In the genomic region with DNA sequence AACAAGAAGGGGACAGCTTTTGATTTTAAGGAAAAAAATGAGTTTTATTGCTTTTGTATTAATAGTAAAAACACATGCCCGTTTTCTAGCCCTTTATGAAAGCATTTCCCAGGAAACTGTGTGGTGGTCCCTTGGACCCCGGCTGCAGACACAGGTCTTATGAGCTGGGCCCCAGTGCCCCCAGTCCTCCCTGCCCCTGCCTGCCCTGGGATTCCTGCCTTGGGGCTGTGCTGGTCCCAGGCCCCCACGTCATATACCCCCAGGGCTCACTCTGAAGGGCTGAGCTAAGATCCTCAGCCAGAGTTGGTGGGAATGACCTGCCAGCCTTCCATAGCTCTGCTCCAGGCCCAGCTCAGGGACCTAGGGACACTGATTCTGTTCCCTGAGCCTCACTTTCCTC, we compare ENCODE assay signal across 19 cellular contexts. TPM values are rescaled to one million over a fixed set of nuclear protein-coding genes. Genes with fewer than 3 reads are reported as not detected.
DNase-seq lines count a peak whose midpoint lies in the region; ATAC-seq, FAIRE-seq and TF ChIP-seq lines count a peak whose summit lies in the region.
"Had no signal": no experiment of that assay in that cellular context is flagged by ENCODE, and none has a peak within 500 bp of the region (broad histone marks: within the 10 kb centered on the region; RNA-seq: fewer than 3 reads in every experiment).

No MANE protein-coding gene starts in this region.

- FAIRE-seq in HepG2 (lab: Jason Lieb, UNC), result no peak
- FAIRE-seq: GM12878, GM18507, H54 had no signal

- no peak for ATAC-seq in HepG2
- ATAC-seq: GM12878 had no signal

- H4K20me1 ChIP-seq in HepG2 (ENCODE audit: insufficient read depth, low read length), result peaks cover 22% of the 10 kb centered on the region

- H3K9ac ChIP-seq in HepG2 (ENCODE audit: insufficient read depth, low read depth, low read length), result no peak overlapping the region
- H3K9ac ChIP-seq: GM23248 had no signal

- no peaks in the 10 kb centered on the region for H3K79me2 ChIP-seq in HepG2 (ENCODE audit: insufficient read depth, low read length)

- BruUV-seq in HepG2 (replicated peaks; lab: Mats Ljungman, UMichigan), result TSS peak; percentile 43

- no peaks in the 10 kb centered on the region for H3K27me3 ChIP-seq in cardiac muscle cell
- H3K27me3 ChIP-seq in left ventricle myocardium inferior (ENCODE audit: low read depth), result no peaks in the 10 kb centered on the region
- no peaks in the 10 kb centered on the region for H3K27me3 ChIP-seq in HepG2 (ENCODE audit: control insufficient read depth in 1 of 2, insufficient read depth in 2 of 2, low read length in 2 of 2)
- no peaks in the 10 kb centered on the region for H3K27me3 ChIP-seq in spleen (replicated peaks in 1 of 7)

- no peak for TF ChIP-seq CTCF in cardiac muscle cell (IDR thresholded peaks at IDR 0.05; ENCODE audit: low read depth, low read length)
- no peak for TF ChIP-seq CTCF in left ventricle myocardium inferior (IDR thresholded peaks at IDR 0.05; ENCODE audit: borderline replicate concordance)
- no peak for TF ChIP-seq CTCF in RWPE1 (conservative IDR thresholded peaks at IDR 0.05; ENCODE audit: low read depth)
- no peak for TF ChIP-seq CTCF in HepG2 (CRISPR knock-in tag; IDR thresholded peaks at IDR 0.05)
- TF ChIP-seq CTCF in spleen (IDR thresholded peaks at IDR 0.05 in 8 of 11, conservative IDR thresholded peaks at IDR 0.05 in 3 of 11), result peak in 1 of 11 experiments; percentile 8

- TF ChIP-seq POLR2A in HepG2 (IDR thresholded peaks at IDR 0.05; ENCODE audit: insufficient read depth in 1 of 2, low read depth in 2 of 2, low read length in 2 of 2), result 0 out of 4 replicates have a peak, but pooled peaks of 1 of the 2 experiments have one; percentile 3
- TF ChIP-seq POLR2A in spleen (IDR thresholded peaks at IDR 0.05), result no peak

- H3K4me3 ChIP-seq in cardiac muscle cell, result no peak overlapping the region
- H3K4me3 ChIP-seq in left ventricle myocardium inferior, result no peak overlapping the region
- no peak overlapping the region for H3K4me3 ChIP-seq in HepG2 (replicated peaks in 1 of 3; ENCODE audit: insufficient read depth in 1 of 3, low read depth in 2 of 3, low read length in 3 of 3)
- H3K4me3 ChIP-seq in spleen, result no peak overlapping the region
- H3K4me3 ChIP-seq: GM12878, GM23248 had no signal

- H3K9me3 Mint-ChIP-seq in T-helper 2 cell treated with Interferon-gamma antibody and Interleukin-4, amounts not matched to agents 5 μg/mL and 100 μg/mL, for 36 hours, result no peaks in the 10 kb centered on the region
- H3K9me3 Mint-ChIP-seq: CD4-positive, alpha-beta T cell had no signal

- no peak overlapping the region for H3K4me2 ChIP-seq in HepG2 (ENCODE audit: low read depth, low read length)

- WGBS in HepG2 (ENCODE audit: low lambda C conversion rate), result 97% methylated on average over 3 of the region's 3 CpGs
- 91 to 99% (median 93%) methylated on average over 3 of the region's 3 CpGs for WGBS in spleen, 5 donors

- no peak overlapping the region for H2AFZ ChIP-seq in HepG2 (ENCODE audit: low read length)
- H2AFZ ChIP-seq: GM23248 had no signal

- DNase-seq in cardiac muscle cell (ENCODE audit: low read depth in 1 of 2, low spot score in 1 of 2), result no peak
- no peak for DNase-seq in left ventricle myocardium inferior
- no peak for DNase-seq in RWPE1 (ENCODE audit: low spot score)
- no peak for DNase-seq in HepG2 (ENCODE audit: low spot score)
- peak; percentile 41 for DNase-seq in spleen
- no peak for DNase-seq in NCI-H446 treated with DMSO at 0.1 percent for 48 hours (lab: John Stamatoyannopoulos, UW)
- no peak for DNase-seq in T1000 (lab: John Stamatoyannopoulos, UW)
- DNase-seq in T-helper 2 cell treated with Interferon-gamma antibody and Interleukin-4, amounts not matched to agents 5 μg/mL and 100 μg/mL, for 36 hours (ENCODE audit: low spot score), result no peak
- DNase-seq: ACHN; C1 segment of cervical spinal cord; Calu3; CD4-positive, alpha-beta T cell; DMS 273 treated with DMSO at 0.1 percent for 48 hours; DMS79; GM23248 had no signal

- POLR2A ChIA-PET in RWPE1 (lab: Yijun Ruan, JAX; ENCODE audit: low non-redundant PET), result no interaction called here
- POLR2A ChIA-PET in HepG2 (lab: Yijun Ruan, JAX), result no interaction called here

- H3K27ac Mint-ChIP-seq in T-helper 2 cell treated with Interferon-gamma antibody and Interleukin-4, amounts not matched to agents 5 μg/mL and 100 μg/mL, for 36 hours, result no peak overlapping the region
- H3K27ac Mint-ChIP-seq: B cell; CD4-positive, alpha-beta T cell had no signal

- H3K27me3 Mint-ChIP-seq in T-helper 2 cell treated with Interferon-gamma antibody and Interleukin-4, amounts not matched to agents 5 μg/mL and 100 μg/mL, for 36 hours (ENCODE audit: low read depth), result no peaks in the 10 kb centered on the region
- H3K27me3 Mint-ChIP-seq: B cell; CD4-positive, alpha-beta T cell had no signal

- no peak overlapping the region for H3K4me3 Mint-ChIP-seq in T-helper 2 cell treated with Interferon-gamma antibody and Interleukin-4, amounts not matched to agents 5 μg/mL and 100 μg/mL, for 36 hours
- H3K4me3 Mint-ChIP-seq: B cell; CD4-positive, alpha-beta T cell had no signal

- no peaks in the 10 kb centered on the region for H3K9me3 ChIP-seq in cardiac muscle cell (ENCODE audit: low read depth)
- no peaks in the 10 kb centered on the region for H3K9me3 ChIP-seq in left ventricle myocardium inferior (replicated peaks)
- no peaks in the 10 kb centered on the region for H3K9me3 ChIP-seq in HepG2 (ENCODE audit: low read length)
- H3K9me3 ChIP-seq in spleen, result no peaks in the 10 kb centered on the region

- in situ Hi-C loops in HepG2 (cut with HindIII; ENCODE audit: extremely low pct_ligation_motif_present, low pct_unique_long_range_greater_than_20kb), result loop anchor here (5.0 kb wide), 1 partner anchor 59 kb away; no protein-coding TSS in a partner anchor

- TF ChIP-seq EP300 in HepG2 (IDR thresholded peaks at IDR 0.05; ENCODE audit: low read depth in 2 of 2, low read length in 2 of 2) (no peak), HepG2 (CRISPR knock-in tag; IDR thresholded peaks at IDR 0.05; ENCODE audit: borderline replicate concordance) (no peak)

- no peak for TF ChIP-seq RAD21 in HepG2 (CRISPR knock-in tag; IDR thresholded peaks at IDR 0.05)

- intact Hi-C loops in left ventricle myocardium inferior (cut with micrococcal nuclease) (no loop called here), HepG2 (cut with micrococcal nuclease; ENCODE audit: unreplicated experiment) (no loop called here), spleen (cut with DNase I; ENCODE audit: low total_unique reads) (no loop called here)

- H3K4me1 Mint-ChIP-seq in T-helper 2 cell treated with Interferon-gamma antibody and Interleukin-4, amounts not matched to agents 5 μg/mL and 100 μg/mL, for 36 hours (ENCODE audit: low read depth), result peaks cover 3% of the 10 kb centered on the region

- H3K27ac ChIP-seq in cardiac muscle cell, result peak overlapping the region; percentile 86
- H3K27ac ChIP-seq in left ventricle myocardium inferior (replicated peaks), result no peak overlapping the region
- H3K27ac ChIP-seq in RWPE1, result 0 out of 2 replicates have a peak overlapping the region, but pooled peaks have one; percentile 19
- no peak overlapping the region for H3K27ac ChIP-seq in HepG2 (ENCODE audit: extremely low read length, insufficient read depth, low read length)
- no peak overlapping the region for H3K27ac ChIP-seq in spleen
- H3K27ac ChIP-seq: GM23248 had no signal

- H3K36me3 Mint-ChIP-seq in T-helper 2 cell treated with Interferon-gamma antibody and Interleukin-4, amounts not matched to agents 5 μg/mL and 100 μg/mL, for 36 hours (ENCODE audit: low read depth), result peaks cover 26% of the 10 kb centered on the region

- H3K4me1 ChIP-seq in cardiac muscle cell (ENCODE audit: low read depth) (peaks cover 15% of the 10 kb centered on the region), left ventricle myocardium inferior (peaks cover 30% of the 10 kb centered on the region), HepG2 (ENCODE audit: insufficient read depth, low read length) (no peaks in the 10 kb centered on the region), spleen (peaks cover 0 to 24% (median 5%) of the 10 kb centered on the region in 6 donors)

- H3K36me3 ChIP-seq in cardiac muscle cell, result peaks cover 60% of the 10 kb centered on the region
- H3K36me3 ChIP-seq in left ventricle myocardium inferior, result peaks cover 68% of the 10 kb centered on the region
- H3K36me3 ChIP-seq in HepG2 (replicated peaks in 1 of 2; ENCODE audit: control insufficient read depth in 1 of 2, insufficient read depth in 2 of 2, low read length in 2 of 2), result peaks cover 59 to 94% of the 10 kb centered on the region in 2 experiments
- H3K36me3 ChIP-seq in spleen, result peaks cover 4 to 97% (median 80%) of the 10 kb centered on the region in 6 donors

- CTCF ChIA-PET in RWPE1 (lab: Yijun Ruan, JAX), result interaction anchor here (0.6 to 0.7 kb wide), 2 partner anchors 14 to 249 kb away, joined by 3 read pairs; no protein-coding TSS in a partner anchor
- CTCF ChIA-PET in HepG2 (lab: Yijun Ruan, JAX; ENCODE audit: low intra/inter-chr PET ratio, low total read pairs), result no interaction called here

RNA-seq across cellular contexts. Expression of a gene that starts 30.8 kb away (rescaled TPM):
- total RNA-seq in cardiac muscle cell (8.9 and 17.9 TPM in 2 replicates), left ventricle myocardium inferior (0.44 TPM), HepG2 (2016; rRNA removed; fragmentation: Illumina TruSeq; extraction: Trizol) (48.3 and 61.7 TPM in 2 replicates), spleen (1 to 10 TPM; 1.0 to 7.0 (median 2.3) TPM)
- polyA plus RNA-seq in cardiac muscle cell (15.8 and 26.5 TPM in 2 replicates), HepG2 (2011; rRNA removed) (7.7 and 10.6 TPM in 2 replicates), spleen (1 to 10 TPM; 1.3 to 5.4 (median 2.3) TPM)
- total RNA-seq in HepG2 (2016; cell fraction: cytosol; rRNA removed; fragmentation: Illumina TruSeq; extraction: Trizol; ENCODE audit: low read depth), result 23.8 and 27.0 TPM in 2 replicates
- 48.0 and 66.5 TPM in 2 replicates for total RNA-seq in HepG2 (2016; cell fraction: insoluble cytoplasmic fraction; rRNA removed; fragmentation: Illumina TruSeq; extraction: Trizol)
- 37.7 and 42.3 TPM in 2 replicates for total RNA-seq in HepG2 (2016; cell fraction: membrane; rRNA removed; fragmentation: Illumina TruSeq; extraction: Trizol)
- total RNA-seq in HepG2 (2016; cell fraction: nucleus; rRNA removed; fragmentation: Illumina TruSeq; extraction: Trizol), result 23.1 and 24.3 TPM in 2 replicates
- polyA plus RNA-seq in HepG2 (2011; cell fraction: cytosol; rRNA removed), result 8.9 and 11.0 TPM in 2 replicates
- polyA plus RNA-seq in HepG2 (2011; cell fraction: nucleus; rRNA removed), result 3.9 and 4.5 TPM in 2 replicates
- 5.7 and 16.9 TPM in 2 replicates for polyA plus RNA-seq in HepG2 (2012)
- 28.1 and 34.5 TPM in 2 replicates for polyA plus RNA-seq in HepG2 (2016; cell fraction: cytosol; fragmentation: Illumina TruSeq; extraction: Trizol; ENCODE audit: low read depth)
- polyA plus RNA-seq in HepG2 (2016; cell fraction: insoluble cytoplasmic fraction; fragmentation: Illumina TruSeq; extraction: Trizol; ENCODE audit: low read depth), result 76.0 and 95.5 TPM in 2 replicates
- polyA plus RNA-seq in HepG2 (2016; cell fraction: membrane; fragmentation: Illumina TruSeq; extraction: Trizol; ENCODE audit: low read depth), result 36.4 and 39.0 TPM in 2 replicates
- polyA plus RNA-seq in HepG2 (2016; cell fraction: nucleus; fragmentation: Illumina TruSeq; extraction: Trizol; ENCODE audit: insufficient read depth, low read depth), result 38.9 and 39.5 TPM in 2 replicates
- polyA minus RNA-seq in HepG2 (2011; rRNA and poly(A)+ RNA removed; ENCODE audit: low replicate concordance), result 7.2 and 33.6 TPM in 2 replicates
- polyA minus RNA-seq in HepG2 (2011; cell fraction: cytosol; rRNA and poly(A)+ RNA removed), result 3.9 and 4.1 TPM in 2 replicates
- 4.7 and 6.2 TPM in 2 replicates for polyA minus RNA-seq in HepG2 (2011; cell fraction: nucleus; rRNA and poly(A)+ RNA removed)

RNA-seq across cellular contexts. Expression of a gene that starts 44.9 kb away (rescaled TPM):
- total RNA-seq in cardiac muscle cell (89.4 and 174 TPM in 2 replicates), left ventricle myocardium inferior (34.2 TPM), HepG2 (2016; rRNA removed; fragmentation: Illumina TruSeq; extraction: Trizol) (16.1 and 19.5 TPM in 2 replicates), spleen (100 to 1,000 TPM in 1 of 7 donors, 10 to 100 TPM in 6; 79.8 to 121 (median 91.4) TPM)
- polyA plus RNA-seq in cardiac muscle cell (48.8 and 64.9 TPM in 2 replicates), HepG2 (2011; rRNA removed) (31.2 and 37.7 TPM in 2 replicates), spleen (10 to 100 TPM in 1 of 3 donors, 1 to 10 TPM in 2; 7.4 to 23.2 (median 9.2) TPM)
- total RNA-seq in HepG2 (2016; cell fraction: cytosol; rRNA removed; fragmentation: Illumina TruSeq; extraction: Trizol; ENCODE audit: low read depth), result 13.0 and 16.7 TPM in 2 replicates
- total RNA-seq in HepG2 (2016; cell fraction: insoluble cytoplasmic fraction; rRNA removed; fragmentation: Illumina TruSeq; extraction: Trizol), result 15.4 and 17.4 TPM in 2 replicates
- 18.2 and 21.4 TPM in 2 replicates for total RNA-seq in HepG2 (2016; cell fraction: membrane; rRNA removed; fragmentation: Illumina TruSeq; extraction: Trizol)
- 31.6 and 33.0 TPM in 2 replicates for total RNA-seq in HepG2 (2016; cell fraction: nucleus; rRNA removed; fragmentation: Illumina TruSeq; extraction: Trizol)
- 20.9 and 26.7 TPM in 2 replicates for polyA plus RNA-seq in HepG2 (2011; cell fraction: cytosol; rRNA removed)
- polyA plus RNA-seq in HepG2 (2011; cell fraction: nucleus; rRNA removed), result 132 and 135 TPM in 2 replicates
- 43.5 and 43.7 TPM in 2 replicates for polyA plus RNA-seq in HepG2 (2012)
- polyA plus RNA-seq in HepG2 (2016; cell fraction: cytosol; fragmentation: Illumina TruSeq; extraction: Trizol; ENCODE audit: low read depth), result 1.4 and 1.7 TPM in 2 replicates
- polyA plus RNA-seq in HepG2 (2016; cell fraction: insoluble cytoplasmic fraction; fragmentation: Illumina TruSeq; extraction: Trizol; ENCODE audit: low read depth), result 22.8 and 30.2 TPM in 2 replicates
- 4.4 and 5.4 TPM in 2 replicates for polyA plus RNA-seq in HepG2 (2016; cell fraction: membrane; fragmentation: Illumina TruSeq; extraction: Trizol; ENCODE audit: low read depth)
- 70.9 and 78.3 TPM in 2 replicates for polyA plus RNA-seq in HepG2 (2016; cell fraction: nucleus; fragmentation: Illumina TruSeq; extraction: Trizol; ENCODE audit: insufficient read depth, low read depth)
- 24.8 and 50.4 TPM in 2 replicates for polyA minus RNA-seq in HepG2 (2011; rRNA and poly(A)+ RNA removed; ENCODE audit: low replicate concordance)
- polyA minus RNA-seq in HepG2 (2011; cell fraction: cytosol; rRNA and poly(A)+ RNA removed), result 36.3 and 45.8 TPM in 2 replicates
- polyA minus RNA-seq in HepG2 (2011; cell fraction: nucleus; rRNA and poly(A)+ RNA removed), result 83.8 and 96.8 TPM in 2 replicates

Comparison
In these comparisons a context has a peak if more than half of its experiments do, and no peak if none do; other contexts are left out.
1. H3K27ac ChIP-seq: peak in cardiac muscle cell (single experiment) and RWPE1 (single experiment); none in left ventricle myocardium inferior (single experiment), HepG2 (single experiment) and spleen (0 of 8).